Comparison of ENCODE assay signal across 22 cellular contexts in the genomic region with DNA sequence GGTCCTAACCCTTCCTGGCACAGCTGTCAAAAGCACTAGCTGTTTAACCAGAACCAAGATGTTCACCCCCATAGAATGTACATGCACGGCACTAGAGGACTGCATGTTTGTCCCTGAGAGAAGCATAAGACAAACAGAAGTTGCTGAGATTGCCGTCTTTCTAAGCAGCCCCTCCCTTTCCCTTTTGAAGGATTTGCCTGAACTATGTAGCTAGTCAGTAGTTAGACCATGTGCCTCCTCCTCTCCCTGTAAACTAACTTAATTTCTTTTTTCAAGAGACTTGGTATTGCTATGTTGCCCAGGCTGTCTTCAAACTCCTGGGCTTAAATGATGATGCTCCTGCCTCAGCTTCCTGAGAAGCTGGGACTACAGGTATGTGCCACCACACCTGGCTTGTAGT. TPM values are rescaled to one million over a fixed set of nuclear protein-coding genes. Genes with fewer than 3 reads are reported as not detected.
A peak's percentile ranks its signal among the peaks of the same experiment; 100 is the strongest.
DNase-seq lines count a peak whose midpoint lies in the region; ATAC-seq lines count a peak whose summit lies in the region.
"Had no signal": no experiment of that assay in that cellular context is flagged by ENCODE, and none has a peak within 500 bp of the region (broad histone marks: within the 10 kb centered on the region; RNA-seq: fewer than 3 reads in every experiment).

No MANE protein-coding gene starts in this region.

- no peaks in the 10 kb centered on the region for H3K27me3 ChIP-seq in HAP-1 (ENCODE audit: low read depth)

- no peaks in the 10 kb centered on the region for H3K9me3 ChIP-seq in HAP-1

- peak overlapping the region; percentile 30 for H3K27ac ChIP-seq in angular gyrus (ENCODE audit: low read depth, low read length)
- H3K27ac ChIP-seq: 22Rv1, RWPE1, SK-N-MC had no signal

- DNase-seq in Right ventricle myocardium superior: no peak
- DNase-seq in cardiac septum (ENCODE audit: low spot score): no peak
- DNase-seq in left lobe of liver (ENCODE audit: low spot score): no peak
- DNase-seq in HAP-1 (ENCODE audit: low spot score in 2 of 2): no peak
- no peak for DNase-seq in activated effector memory CD4-positive, alpha-beta T cell treated with anti-CD3 and anti-CD28 coated beads, Interleukin-2, amount 50 U/mL, for 16 hours
- DNase-seq: DMS53, HCEC 1CT, Karpas-422, NCI-H1092, NCI-H1417 treated with DMSO at 0.1 percent for 48 hours, NCI-H1694 treated with DMSO at 0.1 percent for 48 hours, NCI-H2081, NCI-H226, NCI-H510A, NCI-H69, SHP77 treated with DMSO at 0.1 percent for 48 hours had no signal

- H3K4me1 ChIP-seq in HAP-1: no peaks in the 10 kb centered on the region

- intact Hi-C loops in Right ventricle myocardium superior (cut with DNase I): loop anchor here (5.0 kb wide), 1 partner anchor 81 kb away; the partner anchor contains the start of gene NOC3L
- intact Hi-C loops in cardiac septum (cut with DNase I): loop anchor here (5.0 to 10.0 kb wide), 3 partner anchors 41 to 158 kb away; partner anchors contain the start of gene TBC1D12

- H3K4me3 ChIP-seq in HAP-1: no peak overlapping the region
- H3K4me3 ChIP-seq: SK-N-MC had no signal

- ATAC-seq in Right ventricle myocardium superior (ENCODE audit: poor library complexity): peak; percentile 25
- ATAC-seq in left lobe of liver: peak; percentile 16
- no peak for ATAC-seq in HG03045 (IDR thresholded peaks at IDR 0.05; ENCODE audit: unreplicated experiment)
- ATAC-seq: HepG2 had no signal

- in situ Hi-C loops in HAP-1 (cut with MboI; ENCODE audit: low sequenced_read_pairs): no loop called here

- no peaks in the 10 kb centered on the region for H3K36me3 ChIP-seq in HAP-1 (replicated peaks)

RNA-seq across cellular contexts. Expression of gene TBC1D12, which starts 40.7 kb away (rescaled TPM):
- total RNA-seq in Right ventricle myocardium superior (4.4 TPM), cardiac septum (6.3 TPM), left lobe of liver (4.5 TPM)
